8 cellular contexts compared by ENCODE assay signal in genomic region chr20:341682-342081, GRCh38.
A peak's percentile ranks its signal among the peaks of the same experiment; 100 is the strongest.
DNase-seq lines count a peak whose midpoint lies in the region; ATAC-seq lines count a peak whose summit lies in the region.

No MANE protein-coding gene starts in this region.

- H3K27ac ChIP-seq in epithelial cell of prostate, result peak overlapping the region; percentile 36

- ATAC-seq in HG02588 (IDR thresholded peaks at IDR 0.05; ENCODE audit: unreplicated experiment), result no peak

- DNase-seq in activated CD4-positive, alpha-beta T cell treated with anti-CD3 and anti-CD28 coated beads for 48 hours, result peak; percentile 81
- DNase-seq in activated CD4-positive, alpha-beta T cell treated with anti-CD3 and anti-CD28 coated beads for 4 hours, result no peak
- DNase-seq in RKO (ENCODE audit: low spot score) (peak; percentile 98), epithelial cell of prostate (ENCODE audit: low read depth, low spot score) (peak; percentile 89), Ammon's horn (ENCODE audit: low spot score) (no peak), NCI-H2029 (lab: John Stamatoyannopoulos, UW) (no peak)
- peak; percentile 75 for DNase-seq in stimulated activated CD8-positive, alpha-beta memory T cell treated with anti-CD3 and anti-CD28 coated beads, Interleukin-4, amount 100 ng/mL, for 48 hours

Comparison
In these comparisons a context has a peak if more than half of its experiments do, and no peak if none do; other contexts are left out.
1. DNase-seq: peak in activated CD4-positive, alpha-beta T cell treated with anti-CD3 and anti-CD28 coated beads for 48 hours (single experiment), RKO (single experiment), epithelial cell of prostate (single experiment) and stimulated activated CD8-positive, alpha-beta memory T cell treated with anti-CD3 and anti-CD28 coated beads, Interleukin-4, amount 100 ng/mL, for 48 hours (single experiment); none in activated CD4-positive, alpha-beta T cell treated with anti-CD3 and anti-CD28 coated beads for 4 hours (0 of 2), Ammon's horn (single experiment) and NCI-H2029 (single experiment).